1 cellular context compared by ENCODE assay signal in genomic region chr2:189440947-189441708, GRCh38.
TF ChIP-seq lines count a peak whose summit lies in the region.

TSS of gene WDR75 (plus strand) at chr2:189441474. CDS start at chr2:189441493, 19 bp downstream.

TF ChIP-seq in K562, 482 proteins besides CTCF, POLR2A, EP300 and RAD21 (continued from another document and continues in another):
- no peak for TF ChIP-seq ARID3B (CRISPR knock-in tag; IDR thresholded peaks at IDR 0.05; ENCODE audit: borderline replicate concordance)
- no peak for TF ChIP-seq ZNF134 (CRISPR knock-in tag; conservative IDR thresholded peaks at IDR 0.05)
- no peak for TF ChIP-seq SAFB2 (IDR thresholded peaks at IDR 0.05; ENCODE audit: borderline replicate concordance, low read depth, low read length, severe bottlenecking)
- no peak for TF ChIP-seq SRSF1 (IDR thresholded peaks at IDR 0.05; ENCODE audit: low read depth, low read length)
- no peak for TF ChIP-seq DACH1 (IDR thresholded peaks at IDR 0.05; ENCODE audit: partially characterized antibody)
- TF ChIP-seq TEAD1 (CRISPR knock-in tag; IDR thresholded peaks at IDR 0.05), result no peak
- TF ChIP-seq ZNF57 (CRISPR knock-in tag; IDR thresholded peaks at IDR 0.05), result no peak
- no peak for TF ChIP-seq ETS2 (tag; IDR thresholded peaks at IDR 0.05; ENCODE audit: borderline replicate concordance, poor library complexity, severe bottlenecking)
- TF ChIP-seq KDM5B (IDR thresholded peaks at IDR 0.05; ENCODE audit: insufficient replicate concordance, low read depth, low read length), result peak; percentile 92
- no peak for TF ChIP-seq ZNF133 (CRISPR knock-in tag; IDR thresholded peaks at IDR 0.05)
- TF ChIP-seq CTBP1 (IDR thresholded peaks at IDR 0.05; ENCODE audit: borderline replicate concordance), result no peak
- no peak for TF ChIP-seq NR4A1 (CRISPR knock-in tag; IDR thresholded peaks at IDR 0.05)
- no peak for TF ChIP-seq NR4A1 (tag; IDR thresholded peaks at IDR 0.05)
- TF ChIP-seq ZBTB2 (IDR thresholded peaks at IDR 0.05), result no peak
- 0 out of 4 replicates have a peak, but pooled peaks of 1 of the 2 experiments have one; percentile 27 for TF ChIP-seq ZMIZ1 (IDR thresholded peaks at IDR 0.05; ENCODE audit: low read depth in 2 of 2, low read length in 2 of 2)
- no peak for TF ChIP-seq THAP7 (CRISPR knock-in tag; IDR thresholded peaks at IDR 0.05)
- TF ChIP-seq RERE (CRISPR knock-in tag; IDR thresholded peaks at IDR 0.05; ENCODE audit: borderline replicate concordance), result no peak
- no peak for TF ChIP-seq TAL1 (IDR thresholded peaks at IDR 0.05)
- TF ChIP-seq ZNF263 (CRISPR knock-in tag; IDR thresholded peaks at IDR 0.05; ENCODE audit: borderline replicate concordance), result no peak
- TF ChIP-seq RBM14 (IDR thresholded peaks at IDR 0.05; ENCODE audit: borderline replicate concordance, insufficient read depth, low read depth, low read length), result no peak
- no peak for TF ChIP-seq MXI1 (IDR thresholded peaks at IDR 0.05; ENCODE audit: low read depth, low read length)
- peak; percentile 74; the same call in 1 of the 2 replicates for TF ChIP-seq LCOR (CRISPR knock-in tag; IDR thresholded peaks at IDR 0.05)
- no peak for TF ChIP-seq NCOA2 (IDR thresholded peaks at IDR 0.05; ENCODE audit: partially characterized antibody in 2 of 2)
- no peak for TF ChIP-seq ILK (tag; IDR thresholded peaks at IDR 0.05; ENCODE audit: borderline replicate concordance, low read depth)
- TF ChIP-seq XRCC4 (IDR thresholded peaks at IDR 0.05; ENCODE audit: extremely low read depth, insufficient read depth, insufficient read length), result no peak
- TF ChIP-seq ETV5 (CRISPR knock-in tag; IDR thresholded peaks at IDR 0.05; ENCODE audit: low read depth), result peak; percentile 50; the same call in 1 of the 2 replicates
- TF ChIP-seq ZNF830 (CRISPR knock-in tag; IDR thresholded peaks at IDR 0.05), result no peak
- TF ChIP-seq OTX1 (CRISPR knock-in tag; IDR thresholded peaks at IDR 0.05), result 0 out of 2 replicates have a peak, but pooled peaks have one; percentile 42
- TF ChIP-seq KLF1 (tag; IDR thresholded peaks at IDR 0.05), result no peak
- no peak for TF ChIP-seq SRSF3 (IDR thresholded peaks at IDR 0.05; ENCODE audit: insufficient read depth, low read length)
- no peak for TF ChIP-seq HMBOX1 (IDR thresholded peaks at IDR 0.05)
- TF ChIP-seq SREBF2 (CRISPR knock-in tag; IDR thresholded peaks at IDR 0.05), result no peak
- no peak for TF ChIP-seq HDAC6 (IDR thresholded peaks at IDR 0.05; ENCODE audit: low read depth, low read length)
- TF ChIP-seq ZNF239 (CRISPR knock-in tag; IDR thresholded peaks at IDR 0.05), result no peak
- TF ChIP-seq BRF1 (IDR thresholded peaks at IDR 0.05; ENCODE audit: borderline replicate concordance, extremely low read depth, insufficient read length), result no peak
- no peak for TF ChIP-seq RFX7 (CRISPR knock-in tag; IDR thresholded peaks at IDR 0.05)
- TF ChIP-seq XRCC3 (IDR thresholded peaks at IDR 0.05), result no peak
- no peak for TF ChIP-seq ERF (CRISPR knock-in tag; IDR thresholded peaks at IDR 0.05)
- no peak for TF ChIP-seq RBM25 (IDR thresholded peaks at IDR 0.05; ENCODE audit: low read depth, low read length, severe bottlenecking)
- no peak for TF ChIP-seq E4F1 (CRISPR knock-in tag; IDR thresholded peaks at IDR 0.05; ENCODE audit: borderline replicate concordance)
- no peak for TF ChIP-seq ZNF121 (CRISPR knock-in tag; conservative IDR thresholded peaks at IDR 0.05)
- no peak for TF ChIP-seq ZNF165 (CRISPR knock-in tag; IDR thresholded peaks at IDR 0.05; ENCODE audit: borderline replicate concordance)
- TF ChIP-seq CBX5 (IDR thresholded peaks at IDR 0.05; ENCODE audit: borderline replicate concordance, low read depth), result no peak
- TF ChIP-seq ZNF764 (CRISPR knock-in tag; IDR thresholded peaks at IDR 0.05; ENCODE audit: low read depth), result no peak
- TF ChIP-seq STAT5B (CRISPR knock-in tag; IDR thresholded peaks at IDR 0.05), result no peak
- TF ChIP-seq BMI1 (IDR thresholded peaks at IDR 0.05; ENCODE audit: low read length), result no peak
- TF ChIP-seq HINFP (tag; conservative IDR thresholded peaks at IDR 0.05; ENCODE audit: low read depth), result no peak
- TF ChIP-seq ZNF655 (CRISPR knock-in tag; IDR thresholded peaks at IDR 0.05), result no peak
